ENCODE assay signal across 1 cellular context in genomic region chr11:86067230-86068137, GRCh38.
TF ChIP-seq lines count a peak whose summit lies in the region.

No MANE protein-coding gene starts in this region.

TF ChIP-seq in GM23338, 12 proteins besides CTCF, POLR2A, EP300 and RAD21 (continued from another document):
- no peak for TF ChIP-seq ZNF462 (CRISPR knock-in tag; IDR thresholded peaks at IDR 0.05)
- no peak for TF ChIP-seq POLR2AphosphoS5 (IDR thresholded peaks at IDR 0.05; ENCODE audit: low read depth)
